In genomic region chr7:46764100-46764941, GRCh38 we compare ENCODE assay signal across 11 cellular contexts.
DNase-seq lines count a peak whose midpoint lies in the region; ATAC-seq, FAIRE-seq and TF ChIP-seq lines count a peak whose summit lies in the region.
"Had no signal": no experiment of that assay in that cellular context is flagged by ENCODE, and none has a peak within 500 bp of the region (broad histone marks: within the 10 kb centered on the region; RNA-seq: fewer than 3 reads in every experiment).

No MANE protein-coding gene starts in this region.

- DNase-seq in ELR (ENCODE audit: low read depth) (peak; percentile 99), MV-4-11 (lab: John Stamatoyannopoulos, UW) (peak; percentile 38), epithelial cell of esophagus (ENCODE audit: low read depth) (peak; percentile 97), pancreas (peak in 1 of 6 donors; percentile 33), substantia nigra (lab: John Stamatoyannopoulos, UW) (no peak), SHP77 (lab: John Stamatoyannopoulos, UW) (no peak)
- no peak for DNase-seq in activated naive CD4-positive, alpha-beta T cell treated with anti-CD3 and anti-CD28 coated beads, Interleukin-2, amount 10 ng/mL, durations not matched to agents 7 days and 5 days
- no peak for DNase-seq in naive thymus-derived CD8-positive, alpha-beta T cell
- DNase-seq: activated T-cell treated with anti-CD3 and anti-CD28 coated beads for 4 hours; NCI-H1694 treated with DMSO at 0.1 percent for 48 hours; stimulated activated CD8-positive, alpha-beta memory T cell treated with anti-CD3 and anti-CD28 coated beads, Interleukin-4, amount 100 ng/mL, for 48 hours had no signal

- TF ChIP-seq CTCF in epithelial cell of esophagus (IDR thresholded peaks at IDR 0.05; ENCODE audit: insufficient read depth, low read depth, low read length, missing control alignments) (no peak), pancreas (IDR thresholded peaks at IDR 0.05) (no peak)

- no peaks in the 10 kb centered on the region for H3K36me3 Mint-ChIP-seq in activated naive CD4-positive, alpha-beta T cell treated with anti-CD3 and anti-CD28 coated beads, Interleukin-2, amount 10 ng/mL, durations not matched to agents 7 days and 5 days
- H3K36me3 Mint-ChIP-seq in naive thymus-derived CD8-positive, alpha-beta T cell, result no peaks in the 10 kb centered on the region

- peak; percentile 48 to 88 (median 78) for ATAC-seq in pancreas
- no peak for ATAC-seq in naive thymus-derived CD8-positive, alpha-beta T cell

- no peaks in the 10 kb centered on the region for H3K4me1 Mint-ChIP-seq in activated naive CD4-positive, alpha-beta T cell treated with anti-CD3 and anti-CD28 coated beads, Interleukin-2, amount 10 ng/mL, durations not matched to agents 7 days and 5 days
- H3K4me1 Mint-ChIP-seq in naive thymus-derived CD8-positive, alpha-beta T cell, result no peaks in the 10 kb centered on the region

- H3K27ac ChIP-seq in pancreas (no peak overlapping the region), substantia nigra (ENCODE audit: low read depth, low read length, poor library complexity, severe bottlenecking) (no peak overlapping the region)

- POLR2A ChIA-PET in naive thymus-derived CD8-positive, alpha-beta T cell (lab: Charles Lee), result no interaction called here

- H3K4me3 ChIP-seq in epithelial cell of esophagus (ENCODE audit: low read length), result no peak overlapping the region
- H3K4me3 ChIP-seq in pancreas, result no peak overlapping the region

- CTCF ChIA-PET in activated naive CD4-positive, alpha-beta T cell treated with anti-CD3 and anti-CD28 coated beads, Interleukin-2, amount 10 ng/mL, durations not matched to agents 7 days and 5 days (lab: Charles Lee), result no interaction called here

- H3K9me3 ChIP-seq in pancreas, result no peaks in the 10 kb centered on the region

- peaks cover 12% of the 10 kb centered on the region for H3K9me3 Mint-ChIP-seq in activated naive CD4-positive, alpha-beta T cell treated with anti-CD3 and anti-CD28 coated beads, Interleukin-2, amount 10 ng/mL, durations not matched to agents 7 days and 5 days
- peaks cover 0 to 22% (median 7%) of the 10 kb centered on the region in 9 donors for H3K9me3 Mint-ChIP-seq in naive thymus-derived CD8-positive, alpha-beta T cell

- 92 to 94% methylated on average over 4 of the region's 4 CpGs for WGBS in pancreas, 2 donors

- no peak for FAIRE-seq in pancreas (lab: Jason Lieb, UNC)

- intact Hi-C loops in pancreas (cut with DNase I), result no loop called here

- no peaks in the 10 kb centered on the region for H3K27me3 ChIP-seq in pancreas

- H3K4me3 Mint-ChIP-seq in activated naive CD4-positive, alpha-beta T cell treated with anti-CD3 and anti-CD28 coated beads, Interleukin-2, amount 10 ng/mL, durations not matched to agents 7 days and 5 days, result no peak overlapping the region
- H3K4me3 Mint-ChIP-seq in naive thymus-derived CD8-positive, alpha-beta T cell, result no peak overlapping the region

- H3K36me3 ChIP-seq in pancreas, result no peaks in the 10 kb centered on the region

- no peaks in the 10 kb centered on the region for H3K27me3 Mint-ChIP-seq in activated naive CD4-positive, alpha-beta T cell treated with anti-CD3 and anti-CD28 coated beads, Interleukin-2, amount 10 ng/mL, durations not matched to agents 7 days and 5 days
- H3K27me3 Mint-ChIP-seq in naive thymus-derived CD8-positive, alpha-beta T cell, result no peaks in the 10 kb centered on the region

- no peak overlapping the region for H3K27ac Mint-ChIP-seq in activated naive CD4-positive, alpha-beta T cell treated with anti-CD3 and anti-CD28 coated beads, Interleukin-2, amount 10 ng/mL, durations not matched to agents 7 days and 5 days
- H3K27ac Mint-ChIP-seq in naive thymus-derived CD8-positive, alpha-beta T cell, result no peak overlapping the region

- peaks cover 0 to 3% (median 0%) of the 10 kb centered on the region in 3 donors for H3K4me1 ChIP-seq in pancreas

Comparison
In these comparisons a context has a peak if more than half of its experiments do, and no peak if none do; other contexts are left out.
1. DNase-seq: peak in ELR (single experiment), MV-4-11 (single experiment) and epithelial cell of esophagus (single experiment); none in activated naive CD4-positive, alpha-beta T cell treated with anti-CD3 and anti-CD28 coated beads, Interleukin-2, amount 10 ng/mL, durations not matched to agents 7 days and 5 days (single experiment), substantia nigra (0 of 49), SHP77 (0 of 2) and naive thymus-derived CD8-positive, alpha-beta T cell (0 of 10).
2. ATAC-seq: peak in pancreas (4 of 4); none in naive thymus-derived CD8-positive, alpha-beta T cell (0 of 2).